Comparison of ENCODE assay signal across 14 cellular contexts in the genomic region with DNA sequence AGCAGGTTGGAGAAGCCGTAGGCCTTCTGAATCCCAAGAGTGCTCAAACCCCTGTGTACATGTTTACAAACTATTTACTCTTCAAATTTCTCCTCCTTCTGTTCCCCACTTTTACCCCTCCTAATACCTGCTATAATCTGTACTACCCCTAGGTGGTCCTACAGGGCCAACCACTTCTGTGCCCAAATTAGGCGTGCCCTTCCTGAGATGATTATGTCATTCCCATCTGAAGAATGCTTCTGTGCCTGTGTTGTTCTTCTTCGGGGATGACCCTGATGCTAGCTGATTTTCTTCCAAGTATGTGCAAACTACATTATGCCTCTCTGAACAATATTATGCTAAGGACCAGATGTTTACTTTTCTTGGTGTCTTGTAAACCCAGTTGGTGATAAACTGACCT. TPM values are rescaled to one million over a fixed set of nuclear protein-coding genes. Genes with fewer than 3 reads are reported as not detected.
DNase-seq lines count a peak whose midpoint lies in the region; ATAC-seq and TF ChIP-seq lines count a peak whose summit lies in the region.
"Had no signal": no experiment of that assay in that cellular context is flagged by ENCODE, and none has a peak within 500 bp of the region (broad histone marks: within the 10 kb centered on the region; RNA-seq: fewer than 3 reads in every experiment).

No MANE protein-coding gene starts in this region.

- H3K4me2 ChIP-seq in OCI-LY1 (ENCODE audit: low read length), result no peak overlapping the region

- CTCF ChIA-PET in GM10248 (lab: Yijun Ruan, JAX), result no interaction called here
- CTCF ChIA-PET in RWPE1 (lab: Yijun Ruan, JAX), result no interaction called here

- POLR2A ChIA-PET in GM10248 (lab: Yijun Ruan, JAX), result no interaction called here
- POLR2A ChIA-PET in RWPE1 (lab: Yijun Ruan, JAX; ENCODE audit: low non-redundant PET), result no interaction called here

- H3K9me2 ChIP-seq in OCI-LY1 (ENCODE audit: low read depth, low read length), result no peaks in the 10 kb centered on the region

- no peak overlapping the region for H3K27ac Mint-ChIP-seq in glutamatergic neuron (ENCODE audit: unreplicated experiment)

- H3K27ac ChIP-seq in OCI-LY1 (ENCODE audit: low read depth, low read length, poor library complexity, severe bottlenecking) (no peak overlapping the region), RWPE1 (no peak overlapping the region), ascending aorta (no peak overlapping the region), esophagus muscularis mucosa (replicated peaks in 1 of 4) (no peak overlapping the region)
- H3K27ac ChIP-seq: HL-60 had no signal

- no peak for TF ChIP-seq POLR2A in esophagus muscularis mucosa (IDR thresholded peaks at IDR 0.05; ENCODE audit: low read depth)

- peaks cover 3% of the 10 kb centered on the region for H3K9me3 Mint-ChIP-seq in glutamatergic neuron (ENCODE audit: unreplicated experiment)

- H3K4me3 Mint-ChIP-seq in glutamatergic neuron (ENCODE audit: unreplicated experiment), result no peak overlapping the region

- H3K4me3 ChIP-seq in OCI-LY1 (ENCODE audit: low read depth, low read length, poor library complexity, severe bottlenecking) (no peak overlapping the region), ascending aorta (no peak overlapping the region), esophagus muscularis mucosa (no peak overlapping the region)

- H3K9me3 ChIP-seq in OCI-LY1 (ENCODE audit: low read length) (no peaks in the 10 kb centered on the region), ascending aorta (no peaks in the 10 kb centered on the region), esophagus muscularis mucosa (no peaks in the 10 kb centered on the region)

- H3K79me2 ChIP-seq in OCI-LY1 (ENCODE audit: insufficient read depth, low read length), result no peaks in the 10 kb centered on the region

- H3K4me1 ChIP-seq in OCI-LY1 (ENCODE audit: insufficient read depth, low read length, severe bottlenecking), result no peaks in the 10 kb centered on the region
- no peaks in the 10 kb centered on the region for H3K4me1 ChIP-seq in ascending aorta
- H3K4me1 ChIP-seq in esophagus muscularis mucosa, result no peaks in the 10 kb centered on the region

- peaks cover 2% of the 10 kb centered on the region for H3K27me3 Mint-ChIP-seq in glutamatergic neuron (ENCODE audit: unreplicated experiment)

- no peak overlapping the region for H3K9ac ChIP-seq in OCI-LY1 (ENCODE audit: low read length)

- no peaks in the 10 kb centered on the region for H3F3A ChIP-seq in OCI-LY1 (ENCODE audit: insufficient read depth, low read length)

- ATAC-seq in HG03175 (IDR thresholded peaks at IDR 0.05; ENCODE audit: unreplicated experiment), result peak; percentile 55

- H2AFZ ChIP-seq in OCI-LY1 (ENCODE audit: low read length), result no peak overlapping the region

- TF ChIP-seq EP300 in esophagus muscularis mucosa (IDR thresholded peaks at IDR 0.05), result no peak

- no peaks in the 10 kb centered on the region for H3K36me3 Mint-ChIP-seq in glutamatergic neuron (ENCODE audit: unreplicated experiment)

- intact Hi-C loops in ascending aorta (cut with DNase I), result no loop called here
- intact Hi-C loops in esophagus muscularis mucosa (cut with DNase I), result no loop called here

- TF ChIP-seq CTCF in GM10248 (IDR thresholded peaks at IDR 0.05; ENCODE audit: control extremely low read depth, extremely low read depth, low read depth, missing control alignments), result peak; percentile 8
- peak; percentile 47 for TF ChIP-seq CTCF in OCI-LY1 (IDR thresholded peaks at IDR 0.05; ENCODE audit: low read length)
- TF ChIP-seq CTCF in glutamatergic neuron (IDR thresholded peaks at IDR 0.05; ENCODE audit: partially characterized antibody, unreplicated experiment), result peak; percentile 50
- no peak for TF ChIP-seq CTCF in RWPE1 (conservative IDR thresholded peaks at IDR 0.05; ENCODE audit: low read depth)
- no peak for TF ChIP-seq CTCF in ascending aorta (IDR thresholded peaks at IDR 0.05)
- no peak for TF ChIP-seq CTCF in esophagus muscularis mucosa (IDR thresholded peaks at IDR 0.05)

- H3K36me3 ChIP-seq in OCI-LY1 (ENCODE audit: insufficient read depth, low read length) (no peaks in the 10 kb centered on the region), ascending aorta (no peaks in the 10 kb centered on the region), esophagus muscularis mucosa (no peaks in the 10 kb centered on the region)

- WGBS in esophagus muscularis mucosa, result 77% methylated on average over 3 of the region's 3 CpGs

- peaks cover 16% of the 10 kb centered on the region for H3K4me1 Mint-ChIP-seq in glutamatergic neuron (ENCODE audit: low read depth, unreplicated experiment)

- H4K20me1 ChIP-seq in OCI-LY1 (ENCODE audit: insufficient read depth, low read length), result no peaks in the 10 kb centered on the region

- H3K27me3 ChIP-seq in OCI-LY1 (ENCODE audit: insufficient read depth, low read length), result no peaks in the 10 kb centered on the region
- no peaks in the 10 kb centered on the region for H3K27me3 ChIP-seq in ascending aorta
- H3K27me3 ChIP-seq in esophagus muscularis mucosa, result no peaks in the 10 kb centered on the region

- no peak for DNase-seq in GM10248 (ENCODE audit: extremely low spot score)
- DNase-seq in glutamatergic neuron, result no peak
- no peak for DNase-seq in RWPE1 (ENCODE audit: low spot score)
- no peak for DNase-seq in SKM-1 treated with dmso at 0.1 percent for 144 hours (lab: John Stamatoyannopoulos, UW; ENCODE audit: unreplicated experiment)
- DNase-seq in ascending aorta (ENCODE audit: low spot score in 2 of 2), result no peak
- DNase-seq in esophagus muscularis mucosa (ENCODE audit: extremely low spot score), result no peak
- DNase-seq: activated CD4-positive, CD25-positive, alpha-beta regulatory T cell treated with anti-CD3 and anti-CD28 coated beads, Interleukin-2, amount 50 U/mL, for 72 hours; activated naive CD4-positive, alpha-beta T cell treated with Interleukin-2 at 50 U/mL for 16 hours; EL; kidney had no signal

RNA-seq across cellular contexts. Expression of a gene that starts 20.5 kb away (rescaled TPM):
- total RNA-seq in glutamatergic neuron (ENCODE audit: unreplicated experiment) (not detected), ascending aorta (not detected), esophagus muscularis mucosa (not detected)
- total RNA-seq: kidney, pulmonary artery endothelial cell had no signal

Comparison
In these comparisons a context has a peak if more than half of its experiments do, and no peak if none do; other contexts are left out.
1. CTCF ChIP-seq: peak in GM10248 (single experiment), OCI-LY1 (single experiment) and glutamatergic neuron (single experiment); none in RWPE1 (single experiment), ascending aorta (0 of 3) and esophagus muscularis mucosa (0 of 3).